2 cellular contexts compared by ENCODE assay signal in genomic region chr17:12195418-12195817, GRCh38.
A peak's percentile ranks its signal among the peaks of the same experiment; 100 is the strongest.
TF ChIP-seq lines count a peak whose summit lies in the region.

No MANE protein-coding gene starts in this region.

TF ChIP-seq in HepG2, 621 proteins besides CTCF, POLR2A, EP300 and RAD21 (continued from another document):
- TF ChIP-seq, protein P1, sequence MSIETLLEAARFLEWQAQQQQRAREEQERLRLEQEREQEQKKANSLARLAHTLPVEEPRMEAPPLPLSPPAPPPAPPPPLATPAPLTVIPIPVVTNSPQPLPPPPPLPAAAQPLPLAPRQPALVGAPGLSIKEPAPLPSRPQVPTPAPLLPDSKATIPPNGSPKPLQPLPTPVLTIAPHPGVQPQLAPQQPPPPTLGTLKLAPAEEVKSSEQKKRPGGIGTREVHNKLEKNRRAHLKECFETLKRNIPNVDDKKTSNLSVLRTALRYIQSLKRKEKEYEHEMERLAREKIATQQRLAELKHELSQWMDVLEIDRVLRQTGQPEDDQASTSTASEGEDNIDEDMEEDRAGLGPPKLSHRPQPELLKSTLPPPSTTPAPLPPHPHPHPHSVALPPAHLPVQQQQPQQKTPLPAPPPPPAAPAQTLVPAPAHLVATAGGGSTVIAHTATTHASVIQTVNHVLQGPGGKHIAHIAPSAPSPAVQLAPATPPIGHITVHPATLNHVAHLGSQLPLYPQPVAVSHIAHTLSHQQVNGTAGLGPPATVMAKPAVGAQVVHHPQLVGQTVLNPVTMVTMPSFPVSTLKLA (IDR thresholded peaks at IDR 0.05), result peak; percentile 91

TF ChIP-seq in GM12878, 131 proteins besides CTCF, POLR2A, EP300 and RAD21 (continued from another document):
- TF ChIP-seq TCF3 (IDR thresholded peaks at IDR 0.05; ENCODE audit: borderline replicate concordance, insufficient read depth, low read depth, low read length), result 0 out of 2 replicates have a peak, but pooled peaks have one; percentile 41
